Comparison of ENCODE assay signal across 28 cellular contexts in genomic region chr4:53931423-53932060, GRCh38.
"Had no signal": no experiment of that assay in that cellular context is flagged by ENCODE, and none has a peak within 500 bp of the region (broad histone marks: within the 10 kb centered on the region; RNA-seq: fewer than 3 reads in every experiment).

No MANE protein-coding gene starts in this region.

- H3K4me3 ChIP-seq: cardiac muscle cell, hepatocyte, lung, right lobe of liver, smooth muscle cell, testis, upper lobe of left lung had no signal

- H3K9me3 Mint-ChIP-seq: activated T-cell treated with anti-CD3 and anti-CD28 coated beads, Interleukin-2, amount 50 U/mL, for 4 hours; activated T-helper 2 cell treated with anti-CD3 and anti-CD28 coated beads, Interferon-gamma antibody, Interleukin-2, Interleukin-4, amounts not matched to agents 10 μg/mL and 5 μg/mL and 100 μg/mL, durations not matched to agents 14 hours and 24 hours and 36 hours; immature natural killer cell; neural crest cell; stimulated activated naive B cell treated with anti-CD40 and anti-IgM and Interleukin-4, amounts not matched to agents 10 μg/mL and 1 μg/mL and 100 μg/mL, for 72 hours; T-helper 1 cell treated with Interleukin-12 subunit alpha and Interleukin-12 subunit beta and Interleukin-4 antibody, amounts not matched to agents 30 μg/mL and 1 μg/mL, for 36 hours had no signal

- H3K36me3 Mint-ChIP-seq: activated naive CD8-positive, alpha-beta T cell; naive B cell; stimulated activated naive B cell treated with anti-CD40 and anti-IgM and Interleukin-4, amounts not matched to agents 10 μg/mL and 1 μg/mL and 100 μg/mL, for 72 hours; WTC11 had no signal

- H3K27ac Mint-ChIP-seq: activated naive CD8-positive, alpha-beta T cell; activated T-helper 2 cell treated with anti-CD3 and anti-CD28 coated beads, Interferon-gamma antibody, Interleukin-2, Interleukin-4, amounts not matched to agents 10 μg/mL and 5 μg/mL and 100 μg/mL, durations not matched to agents 14 hours and 24 hours and 36 hours; immature natural killer cell; naive B cell; stimulated activated naive B cell treated with anti-CD40 and anti-IgM and Interleukin-4, amounts not matched to agents 10 μg/mL and 1 μg/mL and 100 μg/mL, for 72 hours; T-helper 1 cell treated with Interleukin-12 subunit alpha and Interleukin-12 subunit beta and Interleukin-4 antibody, amounts not matched to agents 30 μg/mL and 1 μg/mL, for 36 hours; WTC11 had no signal

- H3K4me3 Mint-ChIP-seq: activated naive CD8-positive, alpha-beta T cell; activated T-cell treated with anti-CD3 and anti-CD28 coated beads, Interleukin-2, amount 50 U/mL, for 4 hours; immature natural killer cell; naive B cell; neural crest cell; stimulated activated naive B cell treated with anti-CD40 and anti-IgM and Interleukin-4, amounts not matched to agents 10 μg/mL and 1 μg/mL and 100 μg/mL, for 72 hours; T-helper 1 cell treated with Interleukin-12 subunit alpha and Interleukin-12 subunit beta and Interleukin-4 antibody, amounts not matched to agents 30 μg/mL and 1 μg/mL, for 36 hours; WTC11 had no signal

- ATAC-seq: activated T-cell treated with anti-CD3 and anti-CD28 coated beads, Interleukin-2, amount 50 U/mL, for 4 hours; left lobe of liver; right lobe of liver; stimulated activated naive B cell treated with anti-CD40 and anti-IgM and Interleukin-4, amounts not matched to agents 10 μg/mL and 1 μg/mL and 100 μg/mL, for 72 hours; WTC11 had no signal

- H3K4me1 Mint-ChIP-seq: immature natural killer cell; naive B cell; neural crest cell; stimulated activated naive B cell treated with anti-CD40 and anti-IgM and Interleukin-4, amounts not matched to agents 10 μg/mL and 1 μg/mL and 100 μg/mL, for 72 hours; WTC11 had no signal

- DNase-seq: activated CD4-positive, alpha-beta T cell treated with anti-CD3 and anti-CD28 coated beads, Interleukin-2, amount 50 U/mL, for 4 hours; activated CD8-positive, alpha-beta memory T cell treated with anti-CD3 and anti-CD28 coated beads for 24 hours; activated CD8-positive, alpha-beta memory T cell treated with anti-CD3 and anti-CD28 coated beads, Interleukin-2, amount 50 U/mL, for 48 hours; activated naive CD4-positive, alpha-beta T cell; activated T-cell treated with anti-CD3 and anti-CD28 coated beads, Interleukin-2, amount 50 U/mL, for 4 hours; dermis blood vessel endothelial cell; effector CD8-positive, alpha-beta T cell; glutamatergic neuron; immature natural killer cell; naive B cell; occipital lobe; posterior cingulate gyrus; right lobe of liver; stimulated activated CD4-positive, alpha-beta T cell treated with anti-CD3 and anti-CD28 coated beads, Interleukin-15, amount 100 ng/mL, for 24 hours; stimulated activated naive B cell treated with anti-CD40 and anti-IgM and Interleukin-4, amounts not matched to agents 10 μg/mL and 1 μg/mL and 100 μg/mL, for 72 hours; T1000; testis; upper lobe of left lung had no signal
